1 cellular context compared by ENCODE assay signal in the genomic region with DNA sequence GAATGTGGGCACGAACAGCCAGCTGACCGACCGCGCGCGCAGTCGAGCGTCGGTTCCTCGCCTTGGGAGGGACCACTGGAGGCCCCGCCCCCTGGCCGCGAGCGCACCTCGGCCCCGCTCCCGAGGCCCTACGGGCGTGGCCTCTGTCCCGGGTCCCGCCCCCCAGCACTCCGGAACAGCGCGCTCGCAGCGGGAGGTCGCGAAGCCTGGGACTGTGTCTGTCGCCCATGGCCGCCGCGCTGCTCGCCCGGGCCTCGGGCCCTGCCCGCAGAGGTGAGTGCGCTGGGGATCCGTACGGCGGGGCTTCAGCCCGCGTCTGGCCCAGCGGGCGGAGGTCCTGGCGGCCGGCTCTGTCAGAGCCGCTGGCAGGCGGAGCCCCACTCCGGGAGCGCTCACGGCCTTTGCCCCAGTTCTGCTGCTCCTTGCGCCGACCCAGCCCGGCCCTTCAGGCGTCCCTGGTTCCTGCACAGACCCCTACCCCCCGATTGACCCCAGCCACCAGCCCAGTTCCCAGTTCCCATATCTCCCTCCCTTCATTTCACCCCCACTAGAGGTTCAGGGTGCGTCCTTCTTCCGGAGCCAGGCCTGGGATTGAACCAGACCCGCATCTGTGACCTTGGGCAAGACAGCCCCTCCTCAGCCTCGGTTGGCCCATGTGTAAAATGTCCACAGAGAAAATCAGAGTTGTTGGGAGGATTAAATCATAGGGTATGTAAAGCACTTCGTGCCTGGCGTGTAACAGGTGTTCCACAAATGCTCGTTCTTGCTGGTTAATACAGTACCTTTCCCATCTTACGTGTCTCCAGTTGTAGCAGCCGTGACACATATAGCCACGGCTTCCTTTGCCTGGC.
TF ChIP-seq lines count a peak whose summit lies in the region.

A gene with protein sequence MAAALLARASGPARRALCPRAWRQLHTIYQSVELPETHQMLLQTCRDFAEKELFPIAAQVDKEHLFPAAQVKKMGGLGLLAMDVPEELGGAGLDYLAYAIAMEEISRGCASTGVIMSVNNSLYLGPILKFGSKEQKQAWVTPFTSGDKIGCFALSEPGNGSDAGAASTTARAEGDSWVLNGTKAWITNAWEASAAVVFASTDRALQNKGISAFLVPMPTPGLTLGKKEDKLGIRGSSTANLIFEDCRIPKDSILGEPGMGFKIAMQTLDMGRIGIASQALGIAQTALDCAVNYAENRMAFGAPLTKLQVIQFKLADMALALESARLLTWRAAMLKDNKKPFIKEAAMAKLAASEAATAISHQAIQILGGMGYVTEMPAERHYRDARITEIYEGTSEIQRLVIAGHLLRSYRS (plus strand): TSS at position 168 of the 851 bp plus-strand sequence. CDS start 60 bp downstream, at position 228.

TF ChIP-seq in K562, 482 proteins besides CTCF, POLR2A, EP300 and RAD21 (continued from another document and continues in another):
- TF ChIP-seq, protein P1, sequence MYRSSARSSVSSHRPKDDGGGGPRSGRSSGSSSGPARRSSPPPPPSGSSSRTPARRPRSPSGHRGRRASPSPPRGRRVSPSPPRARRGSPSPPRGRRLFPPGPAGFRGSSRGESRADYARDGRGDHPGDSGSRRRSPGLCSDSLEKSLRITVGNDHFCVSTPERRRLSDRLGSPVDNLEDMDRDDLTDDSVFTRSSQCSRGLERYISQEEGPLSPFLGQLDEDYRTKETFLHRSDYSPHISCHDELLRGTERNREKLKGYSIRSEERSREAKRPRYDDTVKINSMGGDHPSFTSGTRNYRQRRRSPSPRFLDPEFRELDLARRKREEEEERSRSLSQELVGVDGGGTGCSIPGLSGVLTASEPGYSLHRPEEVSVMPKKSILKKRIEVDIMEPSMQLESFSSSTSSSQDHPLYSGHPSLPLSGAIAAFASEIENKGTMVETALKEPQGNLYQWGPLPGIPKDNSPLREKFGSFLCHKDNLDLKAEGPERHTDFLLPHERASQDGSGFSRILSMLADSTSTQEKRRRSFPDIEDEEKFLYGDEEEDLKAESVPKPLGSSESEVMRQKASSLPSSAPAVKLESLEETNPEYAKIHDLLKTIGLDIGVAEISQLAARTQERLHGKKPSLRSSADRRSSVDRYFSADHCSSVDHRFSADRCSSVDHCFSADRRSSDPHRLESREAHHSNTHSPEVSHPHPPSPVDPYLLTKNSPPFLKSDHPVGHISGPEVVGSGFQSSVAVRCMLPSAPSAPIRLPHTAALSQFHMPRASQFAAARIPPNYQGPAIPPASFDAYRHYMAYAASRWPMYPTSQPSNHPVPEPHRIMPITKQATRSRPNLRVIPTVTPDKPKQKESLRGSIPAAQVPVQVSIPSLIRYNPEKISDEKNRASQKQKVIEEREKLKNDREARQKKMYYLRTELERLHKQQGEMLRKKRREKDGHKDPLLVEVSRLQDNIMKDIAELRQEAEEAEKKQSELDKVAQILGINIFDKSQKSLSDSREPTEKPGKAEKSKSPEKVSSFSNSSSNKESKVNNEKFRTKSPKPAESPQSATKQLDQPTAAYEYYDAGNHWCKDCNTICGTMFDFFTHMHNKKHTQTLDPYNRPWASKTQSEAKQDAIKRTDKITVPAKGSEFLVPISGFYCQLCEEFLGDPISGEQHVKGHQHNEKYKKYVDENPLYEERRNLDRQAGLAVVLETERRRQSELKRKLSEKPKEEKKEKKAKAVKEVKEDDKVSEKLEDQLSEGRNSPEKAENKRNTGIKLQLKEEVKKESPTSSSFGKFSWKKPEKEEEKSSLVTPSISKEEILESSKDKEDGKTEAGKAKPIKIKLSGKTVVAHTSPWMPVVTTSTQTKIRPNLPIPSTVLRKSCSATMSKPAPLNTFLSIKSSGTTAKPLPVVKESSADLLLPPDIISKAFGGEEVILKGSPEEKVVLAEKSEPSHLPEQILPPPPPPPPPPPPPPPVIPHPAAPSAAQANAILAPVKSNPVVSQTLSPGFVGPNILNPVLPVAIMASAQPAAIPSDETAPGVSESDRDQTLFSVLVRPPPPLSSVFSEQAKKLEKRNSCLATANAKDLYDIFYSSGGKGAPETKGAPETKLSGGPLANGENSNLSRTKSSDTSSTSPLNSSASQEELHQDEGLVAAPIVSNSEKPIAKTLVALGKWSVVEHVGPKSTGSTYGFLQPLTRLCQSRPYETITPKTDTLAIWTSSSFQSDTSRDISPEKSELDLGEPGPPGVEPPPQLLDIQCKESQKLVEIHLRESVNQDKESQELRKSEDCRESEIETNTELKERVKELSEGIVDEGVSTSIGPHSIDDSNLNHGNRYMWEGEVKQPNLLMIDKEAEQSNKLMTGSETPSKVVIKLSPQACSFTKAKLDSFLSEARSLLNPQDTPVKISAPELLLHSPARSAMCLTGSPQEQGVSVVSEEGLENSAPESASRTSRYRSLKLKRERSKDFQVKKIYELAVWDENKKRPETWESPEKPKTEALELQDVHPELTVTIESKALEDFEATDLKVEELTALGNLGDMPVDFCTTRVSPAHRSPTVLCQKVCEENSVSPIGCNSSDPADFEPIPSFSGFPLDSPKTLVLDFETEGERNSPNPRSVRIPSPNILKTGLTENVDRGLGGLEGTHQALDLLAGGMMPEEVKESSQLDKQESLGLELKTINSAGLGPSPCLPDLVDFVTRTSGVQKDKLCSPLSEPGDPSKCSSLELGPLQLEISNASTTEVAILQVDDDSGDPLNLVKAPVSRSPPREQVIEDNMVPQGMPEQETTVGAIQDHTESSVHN (IDR thresholded peaks at IDR 0.05; ENCODE audit: borderline replicate concordance in 1 of 2, low read depth in 1 of 2) = no peak
- TF ChIP-seq NCOA1 (IDR thresholded peaks at IDR 0.05; ENCODE audit: low read depth) (no peak), ZNF175 (CRISPR knock-in tag; IDR thresholded peaks at IDR 0.05; ENCODE audit: low read depth) (no peak), EWSR1 (IDR thresholded peaks at IDR 0.05; ENCODE audit: borderline replicate concordance, low read depth, partially characterized antibody) (no peak), ARID2 (IDR thresholded peaks at IDR 0.05) (no peak), THRAP3 (IDR thresholded peaks at IDR 0.05; ENCODE audit: borderline replicate concordance) (no peak), DNMT1 (IDR thresholded peaks at IDR 0.05) (no peak), NCOA6 (IDR thresholded peaks at IDR 0.05) (no peak), FOSL1 (tag; conservative IDR thresholded peaks at IDR 0.05) (0 out of 2 replicates have a peak, but pooled peaks have one; percentile 11), HOXB6 (CRISPR knock-in tag; IDR thresholded peaks at IDR 0.05; ENCODE audit: borderline replicate concordance) (no peak), FOXK2 (conservative IDR thresholded peaks at IDR 0.05 in 1 of 2, IDR thresholded peaks at IDR 0.05 in 1 of 2; ENCODE audit: low read depth in 2 of 2) (no peak), KDM4B (IDR thresholded peaks at IDR 0.05; ENCODE audit: borderline replicate concordance in 2 of 2, low read depth in 1 of 2) (no peak), MYNN (IDR thresholded peaks at IDR 0.05) (no peak), MYNN (CRISPR knock-in tag; IDR thresholded peaks at IDR 0.05) (no peak), KHSRP (IDR thresholded peaks at IDR 0.05) (no peak), LARP7 (IDR thresholded peaks at IDR 0.05) (no peak)
- TF ChIP-seq, protein P2, sequence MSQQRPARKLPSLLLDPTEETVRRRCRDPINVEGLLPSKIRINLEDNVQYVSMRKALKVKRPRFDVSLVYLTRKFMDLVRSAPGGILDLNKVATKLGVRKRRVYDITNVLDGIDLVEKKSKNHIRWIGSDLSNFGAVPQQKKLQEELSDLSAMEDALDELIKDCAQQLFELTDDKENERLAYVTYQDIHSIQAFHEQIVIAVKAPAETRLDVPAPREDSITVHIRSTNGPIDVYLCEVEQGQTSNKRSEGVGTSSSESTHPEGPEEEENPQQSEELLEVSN (IDR thresholded peaks at IDR 0.05; ENCODE audit: borderline replicate concordance in 1 of 2, extremely low read depth in 1 of 2, insufficient read depth in 1 of 2, insufficient read length in 1 of 2, low read depth in 1 of 2, low read length in 1 of 2, poor library complexity in 1 of 2, severe bottlenecking in 1 of 2) = peak; percentile 49 to 63
- TF ChIP-seq, protein P3, sequence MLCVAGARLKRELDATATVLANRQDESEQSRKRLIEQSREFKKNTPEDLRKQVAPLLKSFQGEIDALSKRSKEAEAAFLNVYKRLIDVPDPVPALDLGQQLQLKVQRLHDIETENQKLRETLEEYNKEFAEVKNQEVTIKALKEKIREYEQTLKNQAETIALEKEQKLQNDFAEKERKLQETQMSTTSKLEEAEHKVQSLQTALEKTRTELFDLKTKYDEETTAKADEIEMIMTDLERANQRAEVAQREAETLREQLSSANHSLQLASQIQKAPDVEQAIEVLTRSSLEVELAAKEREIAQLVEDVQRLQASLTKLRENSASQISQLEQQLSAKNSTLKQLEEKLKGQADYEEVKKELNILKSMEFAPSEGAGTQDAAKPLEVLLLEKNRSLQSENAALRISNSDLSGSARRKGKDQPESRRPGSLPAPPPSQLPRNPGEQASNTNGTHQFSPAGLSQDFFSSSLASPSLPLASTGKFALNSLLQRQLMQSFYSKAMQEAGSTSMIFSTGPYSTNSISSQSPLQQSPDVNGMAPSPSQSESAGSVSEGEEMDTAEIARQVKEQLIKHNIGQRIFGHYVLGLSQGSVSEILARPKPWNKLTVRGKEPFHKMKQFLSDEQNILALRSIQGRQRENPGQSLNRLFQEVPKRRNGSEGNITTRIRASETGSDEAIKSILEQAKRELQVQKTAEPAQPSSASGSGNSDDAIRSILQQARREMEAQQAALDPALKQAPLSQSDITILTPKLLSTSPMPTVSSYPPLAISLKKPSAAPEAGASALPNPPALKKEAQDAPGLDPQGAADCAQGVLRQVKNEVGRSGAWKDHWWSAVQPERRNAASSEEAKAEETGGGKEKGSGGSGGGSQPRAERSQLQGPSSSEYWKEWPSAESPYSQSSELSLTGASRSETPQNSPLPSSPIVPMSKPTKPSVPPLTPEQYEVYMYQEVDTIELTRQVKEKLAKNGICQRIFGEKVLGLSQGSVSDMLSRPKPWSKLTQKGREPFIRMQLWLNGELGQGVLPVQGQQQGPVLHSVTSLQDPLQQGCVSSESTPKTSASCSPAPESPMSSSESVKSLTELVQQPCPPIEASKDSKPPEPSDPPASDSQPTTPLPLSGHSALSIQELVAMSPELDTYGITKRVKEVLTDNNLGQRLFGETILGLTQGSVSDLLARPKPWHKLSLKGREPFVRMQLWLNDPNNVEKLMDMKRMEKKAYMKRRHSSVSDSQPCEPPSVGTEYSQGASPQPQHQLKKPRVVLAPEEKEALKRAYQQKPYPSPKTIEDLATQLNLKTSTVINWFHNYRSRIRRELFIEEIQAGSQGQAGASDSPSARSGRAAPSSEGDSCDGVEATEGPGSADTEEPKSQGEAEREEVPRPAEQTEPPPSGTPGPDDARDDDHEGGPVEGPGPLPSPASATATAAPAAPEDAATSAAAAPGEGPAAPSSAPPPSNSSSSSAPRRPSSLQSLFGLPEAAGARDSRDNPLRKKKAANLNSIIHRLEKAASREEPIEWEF (CRISPR knock-in tag; IDR thresholded peaks at IDR 0.05) = no peak
- TF ChIP-seq, protein P4, sequence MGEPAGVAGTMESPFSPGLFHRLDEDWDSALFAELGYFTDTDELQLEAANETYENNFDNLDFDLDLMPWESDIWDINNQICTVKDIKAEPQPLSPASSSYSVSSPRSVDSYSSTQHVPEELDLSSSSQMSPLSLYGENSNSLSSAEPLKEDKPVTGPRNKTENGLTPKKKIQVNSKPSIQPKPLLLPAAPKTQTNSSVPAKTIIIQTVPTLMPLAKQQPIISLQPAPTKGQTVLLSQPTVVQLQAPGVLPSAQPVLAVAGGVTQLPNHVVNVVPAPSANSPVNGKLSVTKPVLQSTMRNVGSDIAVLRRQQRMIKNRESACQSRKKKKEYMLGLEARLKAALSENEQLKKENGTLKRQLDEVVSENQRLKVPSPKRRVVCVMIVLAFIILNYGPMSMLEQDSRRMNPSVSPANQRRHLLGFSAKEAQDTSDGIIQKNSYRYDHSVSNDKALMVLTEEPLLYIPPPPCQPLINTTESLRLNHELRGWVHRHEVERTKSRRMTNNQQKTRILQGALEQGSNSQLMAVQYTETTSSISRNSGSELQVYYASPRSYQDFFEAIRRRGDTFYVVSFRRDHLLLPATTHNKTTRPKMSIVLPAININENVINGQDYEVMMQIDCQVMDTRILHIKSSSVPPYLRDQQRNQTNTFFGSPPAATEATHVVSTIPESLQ (CRISPR knock-in tag; IDR thresholded peaks at IDR 0.05) = no peak
- TF ChIP-seq, protein P5, sequence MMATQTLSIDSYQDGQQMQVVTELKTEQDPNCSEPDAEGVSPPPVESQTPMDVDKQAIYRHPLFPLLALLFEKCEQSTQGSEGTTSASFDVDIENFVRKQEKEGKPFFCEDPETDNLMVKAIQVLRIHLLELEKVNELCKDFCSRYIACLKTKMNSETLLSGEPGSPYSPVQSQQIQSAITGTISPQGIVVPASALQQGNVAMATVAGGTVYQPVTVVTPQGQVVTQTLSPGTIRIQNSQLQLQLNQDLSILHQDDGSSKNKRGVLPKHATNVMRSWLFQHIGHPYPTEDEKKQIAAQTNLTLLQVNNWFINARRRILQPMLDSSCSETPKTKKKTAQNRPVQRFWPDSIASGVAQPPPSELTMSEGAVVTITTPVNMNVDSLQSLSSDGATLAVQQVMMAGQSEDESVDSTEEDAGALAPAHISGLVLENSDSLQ (IDR thresholded peaks at IDR 0.05) = no peak
- TF ChIP-seq, protein P6, sequence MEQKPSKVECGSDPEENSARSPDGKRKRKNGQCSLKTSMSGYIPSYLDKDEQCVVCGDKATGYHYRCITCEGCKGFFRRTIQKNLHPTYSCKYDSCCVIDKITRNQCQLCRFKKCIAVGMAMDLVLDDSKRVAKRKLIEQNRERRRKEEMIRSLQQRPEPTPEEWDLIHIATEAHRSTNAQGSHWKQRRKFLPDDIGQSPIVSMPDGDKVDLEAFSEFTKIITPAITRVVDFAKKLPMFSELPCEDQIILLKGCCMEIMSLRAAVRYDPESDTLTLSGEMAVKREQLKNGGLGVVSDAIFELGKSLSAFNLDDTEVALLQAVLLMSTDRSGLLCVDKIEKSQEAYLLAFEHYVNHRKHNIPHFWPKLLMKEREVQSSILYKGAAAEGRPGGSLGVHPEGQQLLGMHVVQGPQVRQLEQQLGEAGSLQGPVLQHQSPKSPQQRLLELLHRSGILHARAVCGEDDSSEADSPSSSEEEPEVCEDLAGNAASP (IDR thresholded peaks at IDR 0.05) = no peak
- TF ChIP-seq, protein P7, sequence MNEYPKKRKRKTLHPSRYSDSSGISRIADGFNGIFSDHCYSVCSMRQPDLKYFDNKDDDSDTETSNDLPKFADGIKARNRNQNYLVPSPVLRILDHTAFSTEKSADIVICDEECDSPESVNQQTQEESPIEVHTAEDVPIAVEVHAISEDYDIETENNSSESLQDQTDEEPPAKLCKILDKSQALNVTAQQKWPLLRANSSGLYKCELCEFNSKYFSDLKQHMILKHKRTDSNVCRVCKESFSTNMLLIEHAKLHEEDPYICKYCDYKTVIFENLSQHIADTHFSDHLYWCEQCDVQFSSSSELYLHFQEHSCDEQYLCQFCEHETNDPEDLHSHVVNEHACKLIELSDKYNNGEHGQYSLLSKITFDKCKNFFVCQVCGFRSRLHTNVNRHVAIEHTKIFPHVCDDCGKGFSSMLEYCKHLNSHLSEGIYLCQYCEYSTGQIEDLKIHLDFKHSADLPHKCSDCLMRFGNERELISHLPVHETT (CRISPR knock-in tag; conservative IDR thresholded peaks at IDR 0.05 in 1 of 2, IDR thresholded peaks at IDR 0.05 in 1 of 2) = no peak
- TF ChIP-seq, protein P8, sequence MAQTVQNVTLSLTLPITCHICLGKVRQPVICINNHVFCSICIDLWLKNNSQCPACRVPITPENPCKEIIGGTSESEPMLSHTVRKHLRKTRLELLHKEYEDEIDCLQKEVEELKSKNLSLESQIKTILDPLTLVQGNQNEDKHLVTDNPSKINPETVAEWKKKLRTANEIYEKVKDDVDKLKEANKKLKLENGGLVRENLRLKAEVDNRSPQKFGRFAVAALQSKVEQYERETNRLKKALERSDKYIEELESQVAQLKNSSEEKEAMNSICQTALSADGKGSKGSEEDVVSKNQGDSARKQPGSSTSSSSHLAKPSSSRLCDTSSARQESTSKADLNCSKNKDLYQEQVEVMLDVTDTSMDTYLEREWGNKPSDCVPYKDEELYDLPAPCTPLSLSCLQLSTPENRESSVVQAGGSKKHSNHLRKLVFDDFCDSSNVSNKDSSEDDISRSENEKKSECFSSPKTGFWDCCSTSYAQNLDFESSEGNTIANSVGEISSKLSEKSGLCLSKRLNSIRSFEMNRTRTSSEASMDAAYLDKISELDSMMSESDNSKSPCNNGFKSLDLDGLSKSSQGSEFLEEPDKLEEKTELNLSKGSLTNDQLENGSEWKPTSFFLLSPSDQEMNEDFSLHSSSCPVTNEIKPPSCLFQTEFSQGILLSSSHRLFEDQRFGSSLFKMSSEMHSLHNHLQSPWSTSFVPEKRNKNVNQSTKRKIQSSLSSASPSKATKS (CRISPR knock-in tag; IDR thresholded peaks at IDR 0.05) = no peak
